ENCODE assay signal across 17 cellular contexts in genomic region chr20:8646716-8647115, GRCh38.
DNase-seq lines count a peak whose midpoint lies in the region; ATAC-seq, FAIRE-seq and TF ChIP-seq lines count a peak whose summit lies in the region.
"Had no signal": no experiment of that assay in that cellular context is flagged by ENCODE, and none has a peak within 500 bp of the region (broad histone marks: within the 10 kb centered on the region; RNA-seq: fewer than 3 reads in every experiment).

No MANE protein-coding gene starts in this region.

- peaks cover 32% of the 10 kb centered on the region for H3K4me1 Mint-ChIP-seq in astrocyte (ENCODE audit: low read depth, unreplicated experiment)
- H3K4me1 Mint-ChIP-seq: naive B cell had no signal

- no peaks in the 10 kb centered on the region for H3K27me3 Mint-ChIP-seq in astrocyte (ENCODE audit: low read depth, unreplicated experiment)
- H3K27me3 Mint-ChIP-seq: naive B cell had no signal

- peak overlapping the region; percentile 59 for H3K27ac Mint-ChIP-seq in astrocyte (ENCODE audit: unreplicated experiment)
- H3K27ac Mint-ChIP-seq: naive B cell had no signal

- H3K4me2 ChIP-seq in astrocyte (ENCODE audit: low read length) (peak overlapping the region; percentile 68), smooth muscle cell (peak overlapping the region; percentile 8)

- TF ChIP-seq POLR2A in gastroesophageal sphincter (IDR thresholded peaks at IDR 0.05): no peak

- H2AFZ ChIP-seq in astrocyte (ENCODE audit: low read depth, low read length) (no peak overlapping the region), smooth muscle cell (ENCODE audit: low read depth) (no peak overlapping the region)

- no peaks in the 10 kb centered on the region for H3K27me3 ChIP-seq in astrocyte (ENCODE audit: insufficient read depth, low read length)
- no peaks in the 10 kb centered on the region for H3K27me3 ChIP-seq in gastroesophageal sphincter
- no peaks in the 10 kb centered on the region for H3K27me3 ChIP-seq in smooth muscle cell (ENCODE audit: low read depth)
- H3K27me3 ChIP-seq: esophagus squamous epithelium had no signal

- 80 to 88% methylated on average over 1 of the region's 1 CpG for WGBS in gastroesophageal sphincter (ENCODE audit: low coverage in 1 of 2), 2 donors
- WGBS in smooth muscle cell (ENCODE audit: low lambda C conversion rate): 64% methylated on average over 1 of the region's 1 CpG

- H3K9me3 ChIP-seq in astrocyte (ENCODE audit: insufficient read depth, low read depth, low read length) (no peaks in the 10 kb centered on the region), gastroesophageal sphincter (no peaks in the 10 kb centered on the region), smooth muscle cell (replicated peaks; ENCODE audit: low read depth) (no peaks in the 10 kb centered on the region)
- H3K9me3 ChIP-seq: esophagus squamous epithelium had no signal

- H3K36me3 ChIP-seq in astrocyte (ENCODE audit: insufficient read depth, low read length): no peaks in the 10 kb centered on the region
- peaks cover 0 to 8% of the 10 kb centered on the region in 2 donors for H3K36me3 ChIP-seq in gastroesophageal sphincter
- H3K36me3 ChIP-seq in smooth muscle cell (ENCODE audit: low read depth): no peaks in the 10 kb centered on the region
- H3K36me3 ChIP-seq: esophagus squamous epithelium had no signal

- no peak overlapping the region for H3K4me3 Mint-ChIP-seq in astrocyte (ENCODE audit: unreplicated experiment)
- H3K4me3 Mint-ChIP-seq: naive B cell had no signal

- H3K27ac ChIP-seq in astrocyte (ENCODE audit: low read depth, low read length) (peak overlapping the region; percentile 15), gastroesophageal sphincter (peak overlapping the region in 3 of 4 donors; percentile 0 to 70 (median 48)), smooth muscle cell (ENCODE audit: low read depth) (no peak overlapping the region)

- peak; percentile 81 for FAIRE-seq in astrocyte (lab: Jason Lieb, UNC)
- FAIRE-seq: colon, islet of Langerhans had no signal

- H3K79me2 ChIP-seq in astrocyte (ENCODE audit: insufficient read depth, low read length) (no peaks in the 10 kb centered on the region), smooth muscle cell (ENCODE audit: low read depth) (no peaks in the 10 kb centered on the region)

- H3K9ac ChIP-seq in astrocyte (ENCODE audit: low read length): peak overlapping the region; percentile 17
- H3K9ac ChIP-seq in smooth muscle cell (ENCODE audit: low read depth): no peak overlapping the region

- no peak for TF ChIP-seq EP300 in gastroesophageal sphincter (IDR thresholded peaks at IDR 0.05)

- no peak for TF ChIP-seq CTCF in astrocyte (IDR thresholded peaks at IDR 0.05; ENCODE audit: insufficient read depth, low read depth, low read length)
- no peak for TF ChIP-seq CTCF in gastroesophageal sphincter (IDR thresholded peaks at IDR 0.05)
- no peak for TF ChIP-seq CTCF in smooth muscle cell (IDR thresholded peaks at IDR 0.05; ENCODE audit: borderline replicate concordance, insufficient read depth, poor library complexity, severe bottlenecking)

- H3K4me1 ChIP-seq in astrocyte (ENCODE audit: insufficient read depth, low read length) (peaks cover 12% of the 10 kb centered on the region), gastroesophageal sphincter (peaks cover 11 to 44% (median 12%) of the 10 kb centered on the region in 3 donors), smooth muscle cell (ENCODE audit: low read depth) (peaks cover 3% of the 10 kb centered on the region)

- H3K36me3 Mint-ChIP-seq in astrocyte (ENCODE audit: low read depth, unreplicated experiment): peaks cover 4% of the 10 kb centered on the region
- H3K36me3 Mint-ChIP-seq: naive B cell had no signal

- DNase-seq in GM04504 (ENCODE audit: low read depth) (peak; percentile 71), astrocyte (ENCODE audit: low read depth) (peak; percentile 95), smooth muscle cell (lab: John Stamatoyannopoulos, UW; ENCODE audit: unreplicated experiment) (no peak), NCI-H2107 (lab: John Stamatoyannopoulos, UW) (no peak), inferior parietal cortex (ENCODE audit: extremely low spot score) (no peak), 8988T (no peak), NCI-H2227 treated with DMSO at 0.1 percent for 48 hours (lab: John Stamatoyannopoulos, UW) (no peak)
- DNase-seq: activated naive CD4-positive, alpha-beta T cell treated with Interleukin-2 at 50 U/mL for 16 hours; esophagus squamous epithelium; naive B cell; NCI-H774; SHP77 treated with DMSO at 0.1 percent for 48 hours; substantia nigra had no signal

- no peak for ATAC-seq in gastroesophageal sphincter

- peaks cover 3% of the 10 kb centered on the region for H3K9me3 Mint-ChIP-seq in astrocyte (ENCODE audit: unreplicated experiment)

- no peak overlapping the region for H3K4me3 ChIP-seq in astrocyte (ENCODE audit: insufficient read depth, low read depth, low read length)
- no peak overlapping the region for H3K4me3 ChIP-seq in gastroesophageal sphincter
- no peak overlapping the region for H3K4me3 ChIP-seq in smooth muscle cell
- H3K4me3 ChIP-seq: esophagus squamous epithelium, skin epidermis had no signal

- no peaks in the 10 kb centered on the region for H3F3A ChIP-seq in smooth muscle cell (ENCODE audit: low read depth)

- H4K20me1 ChIP-seq in astrocyte (ENCODE audit: insufficient read depth, low read length) (no peaks in the 10 kb centered on the region), smooth muscle cell (ENCODE audit: low read depth) (no peaks in the 10 kb centered on the region)

Comparison
In these comparisons a context has a peak if more than half of its experiments do, and no peak if none do; other contexts are left out.
1. DNase-seq: peak in GM04504 (single experiment) and astrocyte (single experiment); none in smooth muscle cell (single experiment), NCI-H2107 (single experiment), inferior parietal cortex (single experiment), 8988T (single experiment) and NCI-H2227 treated with DMSO at 0.1 percent for 48 hours (single experiment).